Comparison of ENCODE assay signal across 1 cellular context in genomic region chr3:57594144-57594543, GRCh38.
TF ChIP-seq lines count a peak whose summit lies in the region.

No MANE protein-coding gene starts in this region.

TF ChIP-seq in WTC11, 78 proteins besides CTCF, POLR2A, EP300 and RAD21 (continued from another document):
- TF ChIP-seq STAT6 (CRISPR knock-in tag; conservative IDR thresholded peaks at IDR 0.05; ENCODE audit: low read depth) (no peak), NFATC4 (CRISPR knock-in tag; IDR thresholded peaks at IDR 0.05) (no peak), JAZF1 (CRISPR knock-in tag; IDR thresholded peaks at IDR 0.05) (no peak), ATF1 (CRISPR knock-in tag; IDR thresholded peaks at IDR 0.05) (no peak), FOXP1 (CRISPR knock-in tag; IDR thresholded peaks at IDR 0.05; ENCODE audit: borderline replicate concordance) (no peak), ZNF138 (CRISPR knock-in tag; conservative IDR thresholded peaks at IDR 0.05) (no peak), ZSCAN18 (CRISPR knock-in tag; IDR thresholded peaks at IDR 0.05) (no peak), ATF2 (CRISPR knock-in tag; IDR thresholded peaks at IDR 0.05; ENCODE audit: borderline replicate concordance, low read depth) (no peak), MXD4 (CRISPR knock-in tag; IDR thresholded peaks at IDR 0.05; ENCODE audit: borderline replicate concordance) (no peak), ARID4B (CRISPR knock-in tag; IDR thresholded peaks at IDR 0.05; ENCODE audit: borderline replicate concordance) (no peak), HMGXB4 (CRISPR knock-in tag; IDR thresholded peaks at IDR 0.05) (no peak), FOXK1 (CRISPR knock-in tag; IDR thresholded peaks at IDR 0.05) (no peak), SMAD4 (CRISPR knock-in tag; IDR thresholded peaks at IDR 0.05) (no peak), PREB (CRISPR knock-in tag; IDR thresholded peaks at IDR 0.05; ENCODE audit: borderline replicate concordance) (no peak), NR2C2 (CRISPR knock-in tag; IDR thresholded peaks at IDR 0.05) (no peak), MYBL2 (CRISPR knock-in tag; IDR thresholded peaks at IDR 0.05) (no peak), FOXP4 (CRISPR knock-in tag; IDR thresholded peaks at IDR 0.05) (no peak)
